ENCODE assay signal across 8 cellular contexts in genomic region chr5:178130576-178131445, GRCh38. TPM values are rescaled to one million over a fixed set of nuclear protein-coding genes. Genes with fewer than 3 reads are reported as not detected.
DNase-seq lines count a peak whose midpoint lies in the region; ATAC-seq and TF ChIP-seq lines count a peak whose summit lies in the region.

TSS of gene RMND5B (plus strand) at chr5:178131014. CDS start at chr5:178138120, 7,106 bp downstream.

- peaks cover 17% of the 10 kb centered on the region for H3K27me3 Mint-ChIP-seq in GM23338 (ENCODE audit: insufficient read depth, low read depth, poor library complexity)
- no peaks in the 10 kb centered on the region for H3K27me3 Mint-ChIP-seq in neural crest cell (ENCODE audit: low read depth)

- H3K27ac ChIP-seq in GM23338 (ENCODE audit: low read depth) (peak within 1 kb of the TSS; percentile 99), SJSA1 (peak within 1 kb of the TSS; percentile 62)

- DNase-seq in ELR (ENCODE audit: low read depth), result peak; percentile 84
- peak; percentile 89 for DNase-seq in GM23338 (ENCODE audit: low spot score)
- DNase-seq in LNCaP clone FGC (ENCODE audit: low read depth), result peak; percentile 49
- peak; percentile 86 to 92 for DNase-seq in SJSA1 (ENCODE audit: low read depth in 1 of 2, low spot score in 2 of 2)
- DNase-seq in activated gamma-delta T cell treated with anti-CD3 and anti-CD28 coated beads, Interleukin-2, amount 50 U/mL, for 16 hours (ENCODE audit: low read depth), result peak; percentile 60
- peak; percentile 77 to 93 for DNase-seq in foreskin fibroblast
- peak; percentile 68 for DNase-seq in neural crest cell (ENCODE audit: low read depth, low spot score)
- peak; percentile 63 for DNase-seq in stromal cell of bone marrow (ENCODE audit: low read depth)

- peak within 1 kb of the TSS; percentile 85 for H3K4me3 Mint-ChIP-seq in GM23338
- H3K4me3 Mint-ChIP-seq in neural crest cell, result peak within 1 kb of the TSS; percentile 86

- H3K4me1 ChIP-seq in GM23338 (ENCODE audit: insufficient read depth) (peaks cover 20% of the 10 kb centered on the region), SJSA1 (replicated peaks) (peaks cover 11% of the 10 kb centered on the region)

- ATAC-seq in GM23338, result peak; percentile 65

- peaks cover 10% of the 10 kb centered on the region for H3K36me3 ChIP-seq in GM23338 (ENCODE audit: insufficient read depth)
- peaks cover 24% of the 10 kb centered on the region for H3K36me3 ChIP-seq in SJSA1

- H3K9me3 Mint-ChIP-seq in GM23338 (peaks cover 3% of the 10 kb centered on the region; the same call in 1 of the 3 replicates), neural crest cell (no peaks in the 10 kb centered on the region)

- H3K27me3 ChIP-seq in GM23338 (ENCODE audit: insufficient read depth), result no peaks in the 10 kb centered on the region
- no peaks in the 10 kb centered on the region for H3K27me3 ChIP-seq in SJSA1 (replicated peaks)

- no peaks in the 10 kb centered on the region for H3K9me2 ChIP-seq in GM23338 (ENCODE audit: insufficient read depth)

- H4K20me1 ChIP-seq in GM23338 (replicated peaks; ENCODE audit: insufficient read depth), result peaks cover 7% of the 10 kb centered on the region

- H3K79me2 ChIP-seq in GM23338 (replicated peaks; ENCODE audit: insufficient read depth), result peaks cover 48% of the 10 kb centered on the region

- peak within 1 kb of the TSS; percentile 91 for H3K4me3 ChIP-seq in GM23338
- peak within 1 kb of the TSS; percentile 93 for H3K4me3 ChIP-seq in LNCaP clone FGC (ENCODE audit: low read depth, low read length)
- peak within 1 kb of the TSS; percentile 68 for H3K4me3 ChIP-seq in SJSA1
- peak within 1 kb of the TSS; percentile 65 to 74 for H3K4me3 ChIP-seq in foreskin fibroblast (ENCODE audit: low read depth in 1 of 2, low read length in 2 of 2)

- H3K4me1 Mint-ChIP-seq in GM23338 (peaks cover 60% of the 10 kb centered on the region), neural crest cell (peaks cover 29% of the 10 kb centered on the region)

- H3K4me2 ChIP-seq in GM23338, result peak within 1 kb of the TSS; percentile 98

- H3K36me3 Mint-ChIP-seq in GM23338 (ENCODE audit: low read depth) (peaks cover 51% of the 10 kb centered on the region), neural crest cell (ENCODE audit: low read depth) (no peaks in the 10 kb centered on the region)

- TF ChIP-seq CTCF in GM23338 (conservative IDR thresholded peaks at IDR 0.05; ENCODE audit: low read depth in 2 of 2) (no peak), LNCaP clone FGC (IDR thresholded peaks at IDR 0.05; ENCODE audit: control insufficient read depth, extremely low read depth, insufficient read depth) (no peak), foreskin fibroblast (IDR thresholded peaks at IDR 0.05; ENCODE audit: low read depth, low read length) (no peak), neural crest cell (conservative IDR thresholded peaks at IDR 0.05) (no peak)

- H3K27ac Mint-ChIP-seq in GM23338 (peak within 1 kb of the TSS; percentile 96), neural crest cell (ENCODE audit: unreplicated experiment) (peak within 1 kb of the TSS; percentile 75)

- no peaks in the 10 kb centered on the region for H3K9me3 ChIP-seq in SJSA1 (replicated peaks)

- peaks cover 17% of the 10 kb centered on the region; the same call in 1 of the 2 replicates for H3F3A ChIP-seq in GM23338 (replicated peaks; ENCODE audit: low read depth)

- H2AFZ ChIP-seq in GM23338, result no peak within 1 kb of the TSS

TF ChIP-seq in GM23338, 12 proteins besides CTCF, POLR2A, EP300 and RAD21:
- TF ChIP-seq CREB1 (CRISPR knock-in tag; IDR thresholded peaks at IDR 0.05; ENCODE audit: low read depth) (peak; percentile 58; the same call in 1 of the 2 replicates), JUNB (IDR thresholded peaks at IDR 0.05; ENCODE audit: unreplicated experiment) (no peak), POLR2AphosphoS5 (IDR thresholded peaks at IDR 0.05; ENCODE audit: low read depth) (peak; percentile 61)

RNA-seq across cellular contexts. Expression of gene RMND5B, which starts in this region (rescaled TPM):
- total RNA-seq in GM23338 (2014; rRNA removed; shearing (Covaris generic)), result 83.7 and 101 TPM in 2 replicates
- 47.5 and 50.6 TPM in 2 replicates for polyA plus RNA-seq in GM23338 (2016; fragmentation: Nextera tagmentation; extraction: Ambion mirVana)
- total RNA-seq in SJSA1 (2014; rRNA removed; shearing (Covaris generic)), result 40.9 and 44.6 TPM in 2 replicates
- 42.4 and 43.5 TPM in 2 replicates for total RNA-seq in neural crest cell

Comparison
In these comparisons a context has a peak if more than half of its experiments do, and no peak if none do; other contexts are left out.
1. Peak in every context shown above with its lines: DNase-seq, ATAC-seq, H3K4me3 ChIP-seq and H3K27ac ChIP-seq.